Comparison of ENCODE assay signal across 29 cellular contexts in genomic region chr6:169893624-169894023, GRCh38.
"Had no signal": no experiment of that assay in that cellular context is flagged by ENCODE, and none has a peak within 500 bp of the region (broad histone marks: within the 10 kb centered on the region; RNA-seq: fewer than 3 reads in every experiment).

No MANE protein-coding gene starts in this region.

- H3K36me3 ChIP-seq: colonic mucosa, esophagus squamous epithelium, heart right ventricle, left lung, neutrophil, ovary, stomach, thyroid gland had no signal

- H3K36me3 Mint-ChIP-seq: stimulated activated effector memory CD8-positive, alpha-beta T cell treated with anti-CD3 and anti-CD28 coated beads, Interleukin-12 subunit alpha, Interleukin-12 subunit beta, amount 100 ng/mL, for 72 hours had no signal

- H3K27me3 ChIP-seq: colonic mucosa, neutrophil, ovary, thyroid gland had no signal

- ATAC-seq: heart right ventricle; left cardiac atrium; left lung; naive thymus-derived CD4-positive, alpha-beta T cell; sciatic nerve; stimulated activated effector memory CD8-positive, alpha-beta T cell treated with anti-CD3 and anti-CD28 coated beads, Interleukin-12 subunit alpha, Interleukin-12 subunit beta, amount 100 ng/mL, for 72 hours had no signal

- H3K9me3 Mint-ChIP-seq: stimulated activated effector memory CD8-positive, alpha-beta T cell treated with anti-CD3 and anti-CD28 coated beads, Interleukin-12 subunit alpha, Interleukin-12 subunit beta, amount 100 ng/mL, for 72 hours had no signal

- H3K27ac Mint-ChIP-seq: naive thymus-derived CD4-positive, alpha-beta T cell; nephron; stimulated activated effector memory CD8-positive, alpha-beta T cell treated with anti-CD3 and anti-CD28 coated beads, Interleukin-12 subunit alpha, Interleukin-12 subunit beta, amount 100 ng/mL, for 72 hours had no signal

- H3K9me3 ChIP-seq: colonic mucosa, esophagus squamous epithelium, heart right ventricle, left lung, neutrophil, ovary, thyroid gland had no signal

- H3K27ac ChIP-seq: colonic mucosa, esophagus squamous epithelium, heart right ventricle, left lung, neutrophil, ovary, stomach, thyroid gland had no signal

- H3K4me3 Mint-ChIP-seq: central memory CD8-positive, alpha-beta T cell; naive thymus-derived CD4-positive, alpha-beta T cell; nephron; stimulated activated effector memory CD8-positive, alpha-beta T cell treated with anti-CD3 and anti-CD28 coated beads, Interleukin-12 subunit alpha, Interleukin-12 subunit beta, amount 100 ng/mL, for 72 hours had no signal

- H3K4me2 ChIP-seq: smooth muscle cell had no signal

- H3K4me1 ChIP-seq: colonic mucosa, esophagus squamous epithelium, left lung, thyroid gland had no signal

- H3K4me1 Mint-ChIP-seq: central memory CD8-positive, alpha-beta T cell; naive thymus-derived CD4-positive, alpha-beta T cell; nephron; stimulated activated effector memory CD8-positive, alpha-beta T cell treated with anti-CD3 and anti-CD28 coated beads, Interleukin-12 subunit alpha, Interleukin-12 subunit beta, amount 100 ng/mL, for 72 hours had no signal

- DNase-seq: colonic mucosa; dermis blood vessel endothelial cell; effector memory CD4-positive, alpha-beta T cell; erythroblast; esophagus squamous epithelium; foreskin melanocyte; glutamatergic neuron; heart right ventricle; hippocampal formation; left cardiac atrium; left lung; mesenchymal stem cell; midbrain; naive thymus-derived CD4-positive, alpha-beta T cell; retina; stimulated activated CD4-positive, alpha-beta T cell treated with anti-CD3 and anti-CD28 coated beads, Interleukin-12 subunit alpha, Interleukin-12 subunit beta, amount 100 ng/mL, for 4 hours; stimulated activated CD4-positive, alpha-beta T cell treated with anti-CD3 and anti-CD28 coated beads, Interleukin-1b, Interleukin-23, amount 100 ng/mL, for 48 hours; stimulated activated CD4-positive, alpha-beta T cell treated with anti-CD3 and anti-CD28 coated beads, Interleukin-4, amount 100 ng/mL, for 24 hours; stimulated activated naive CD4-positive, alpha-beta T cell treated with Interleukin-2 at 50 U/mL for 16 hours; stomach; thyroid gland; trophoblast cell had no signal

- H3K4me3 ChIP-seq: colonic mucosa, esophagus squamous epithelium, heart right ventricle, left lung, ovary, smooth muscle cell, stomach, thyroid gland had no signal
